ENCODE assay signal across 12 cellular contexts in the genomic region with DNA sequence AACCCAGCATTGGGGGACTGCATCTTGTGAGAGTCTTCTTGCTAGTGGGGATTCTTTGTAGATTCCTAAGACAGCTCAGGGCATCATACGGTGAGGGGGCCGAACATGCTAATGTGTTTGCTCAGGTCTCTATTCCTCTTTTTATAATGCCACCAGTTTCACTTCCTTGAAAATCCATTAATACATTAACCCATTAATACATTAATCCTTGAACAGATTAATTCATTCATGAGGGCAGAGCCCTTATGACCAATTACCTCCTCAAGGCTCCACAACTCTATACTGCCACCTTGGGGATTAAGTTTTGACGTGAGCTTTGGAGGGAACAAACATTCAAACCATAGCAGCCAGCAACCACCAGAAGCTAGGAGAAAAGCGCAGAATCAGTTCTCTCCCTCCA.
DNase-seq lines count a peak whose midpoint lies in the region; ATAC-seq, FAIRE-seq and TF ChIP-seq lines count a peak whose summit lies in the region.
"Had no signal": no experiment of that assay in that cellular context is flagged by ENCODE, and none has a peak within 500 bp of the region (broad histone marks: within the 10 kb centered on the region; RNA-seq: fewer than 3 reads in every experiment).

No MANE protein-coding gene starts in this region.

- peaks cover 0 to 4% (median 0%) of the 10 kb centered on the region in 3 donors for H3K36me3 Mint-ChIP-seq in immature natural killer cell
- H3K36me3 Mint-ChIP-seq: activated naive CD4-positive, alpha-beta T cell treated with anti-CD3 and anti-CD28 coated beads, Interleukin-2, amount 10 ng/mL, durations not matched to agents 7 days and 5 days had no signal

- H3K4me3 Mint-ChIP-seq in immature natural killer cell = no peak overlapping the region
- H3K4me3 Mint-ChIP-seq: activated naive CD4-positive, alpha-beta T cell treated with anti-CD3 and anti-CD28 coated beads, Interleukin-2, amount 10 ng/mL, durations not matched to agents 7 days and 5 days had no signal

- CTCF ChIA-PET in BJ (lab: Yijun Ruan, JAX) (interaction anchor here (0.6 to 1.1 kb wide), 3 partner anchors 12 to 61 kb away, joined by 3 to 6 read pairs (median 4); no protein-coding TSS in a partner anchor), K562 (lab: Yijun Ruan, JAX; ENCODE audit: low intra/inter-chr PET ratio) (no interaction called here)

- H3K79me2 ChIP-seq in K562 (ENCODE audit: control insufficient read depth, insufficient read depth, low read length) = no peaks in the 10 kb centered on the region

- H2AFZ ChIP-seq in K562 (ENCODE audit: low read depth, low read length) = no peak overlapping the region

- peaks cover 0 to 4% of the 10 kb centered on the region in 2 experiments; a peak in 3 of 5 replicates for H3K4me1 ChIP-seq in K562 (replicated peaks in 1 of 2; ENCODE audit: control insufficient read depth in 2 of 2, insufficient read depth in 2 of 2, low read length in 2 of 2)

- H3K4me3 ChIP-seq in BJ (ENCODE audit: low read depth, low read length) (no peak overlapping the region), K562 (no peak overlapping the region), WERI-Rb-1 (ENCODE audit: low read depth, low read length) (no peak overlapping the region)

- H3K4me1 Mint-ChIP-seq in immature natural killer cell = no peaks in the 10 kb centered on the region
- H3K4me1 Mint-ChIP-seq: activated naive CD4-positive, alpha-beta T cell treated with anti-CD3 and anti-CD28 coated beads, Interleukin-2, amount 10 ng/mL, durations not matched to agents 7 days and 5 days had no signal

- H3K36me3 ChIP-seq in BJ (ENCODE audit: control insufficient read depth, insufficient read depth, low read length) = no peaks in the 10 kb centered on the region
- H3K36me3 ChIP-seq in K562 (ENCODE audit: control insufficient read depth, insufficient read depth, low read length) = no peaks in the 10 kb centered on the region
- H3K36me3 ChIP-seq in WERI-Rb-1 = no peaks in the 10 kb centered on the region

- no peaks in the 10 kb centered on the region for H3K9me3 ChIP-seq in K562 (replicated peaks; ENCODE audit: control insufficient read depth, insufficient read depth, low read depth, low read length)
- no peaks in the 10 kb centered on the region for H3K9me3 ChIP-seq in WERI-Rb-1 (ENCODE audit: severe bottlenecking)

- in situ Hi-C loops in K562 (cut with MboI) = no loop called here

- BruUV-seq in K562 (replicated peaks; lab: Mats Ljungman, UMichigan) = no TSS peak

- FAIRE-seq in K562 (lab: Jason Lieb, UNC) (no peak), urothelium cell line (lab: Jason Lieb, UNC) (no peak)

- no peak overlapping the region for H3K9ac ChIP-seq in K562 (ENCODE audit: insufficient read depth in 1 of 2, low read depth in 2 of 2, low read length in 2 of 2)

- DNase-seq in BJ (ENCODE audit: low read depth) = no peak
- DNase-seq in K562 (ENCODE audit: extremely low read depth in 1 of 4, low spot score in 3 of 4) = peak in 1 of 4 experiments; percentile 43
- no peak for DNase-seq in WERI-Rb-1
- DNase-seq in urothelium cell line (ENCODE audit: low spot score) = no peak
- DNase-seq in immature natural killer cell = no peak
- DNase-seq in activated CD4-positive, CD25-positive, alpha-beta regulatory T cell (lab: John Stamatoyannopoulos, UW) = no peak
- DNase-seq: activated naive CD4-positive, alpha-beta T cell treated with anti-CD3 and anti-CD28 coated beads, Interleukin-2, amount 10 ng/mL, durations not matched to agents 7 days and 5 days; COR-L47; kidney glomerular epithelial cell; NCI-H526 treated with DMSO at 0.1 percent for 48 hours had no signal

- intact Hi-C loops in K562 (cut with micrococcal nuclease) = no loop called here

- no peaks in the 10 kb centered on the region for H3K27me3 Mint-ChIP-seq in immature natural killer cell (ENCODE audit: low read depth in 3 of 3)
- H3K27me3 Mint-ChIP-seq: activated naive CD4-positive, alpha-beta T cell treated with anti-CD3 and anti-CD28 coated beads, Interleukin-2, amount 10 ng/mL, durations not matched to agents 7 days and 5 days had no signal

- H3K9me3 Mint-ChIP-seq in immature natural killer cell = peaks cover 6 to 36% (median 17%) of the 10 kb centered on the region in 6 donors

- peak; percentile 72 for ATAC-seq in GM18861 (IDR thresholded peaks at IDR 0.05; ENCODE audit: unreplicated experiment)
- ATAC-seq in HG03565 (IDR thresholded peaks at IDR 0.05; ENCODE audit: unreplicated experiment) = peak; percentile 88
- peak; percentile 66 for ATAC-seq in K562

- H3K9me1 ChIP-seq in K562 (ENCODE audit: control insufficient read depth, insufficient read depth, low read length) = no peaks in the 10 kb centered on the region

- H3K27ac ChIP-seq in K562 (ENCODE audit: extremely low read depth, low read depth, low read length) (no peak overlapping the region), WERI-Rb-1 (no peak overlapping the region)

- TF ChIP-seq RAD21 in K562 (CRISPR knock-in tag; conservative IDR thresholded peaks at IDR 0.05 in 1 of 2, IDR thresholded peaks at IDR 0.05 in 1 of 2) = peak in 1 of 2 experiments; percentile 61; a peak in 2 of 4 replicates

- no peak for TF ChIP-seq EP300 in K562 (IDR thresholded peaks at IDR 0.05; ENCODE audit: low read length)

- WGBS in K562 (ENCODE audit: insufficient coverage, low coverage, missing lambda C conversion rate) = 55% methylated on average over 4 of the region's 4 CpGs

- TF ChIP-seq POLR2A in K562 (conservative IDR thresholded peaks at IDR 0.05) = no peak

- peak; percentile 22; the same call in 1 of the 2 replicates for TF ChIP-seq CTCF in BJ (IDR thresholded peaks at IDR 0.05; ENCODE audit: insufficient read depth, low read depth, low read length)
- TF ChIP-seq CTCF in K562 (IDR thresholded peaks at IDR 0.05 in 2 of 3, conservative IDR thresholded peaks at IDR 0.05 in 1 of 3; ENCODE audit: insufficient read depth in 2 of 3, low read depth in 1 of 3, low read length in 3 of 3) = peak; percentile 34 to 46 (median 36); a peak in 3 of 6 replicates
- TF ChIP-seq CTCF in WERI-Rb-1 (IDR thresholded peaks at IDR 0.05; ENCODE audit: low read depth, low read length) = no peak

- no peaks in the 10 kb centered on the region for H4K20me1 ChIP-seq in K562 (replicated peaks; ENCODE audit: control insufficient read depth, insufficient read depth, low read length)

- no peak overlapping the region for H3K27ac Mint-ChIP-seq in immature natural killer cell
- H3K27ac Mint-ChIP-seq: activated naive CD4-positive, alpha-beta T cell treated with anti-CD3 and anti-CD28 coated beads, Interleukin-2, amount 10 ng/mL, durations not matched to agents 7 days and 5 days had no signal

- POLR2A ChIA-PET in BJ (lab: Charles Lee) (no interaction called here), K562 (lab: Yijun Ruan, JAX) (no interaction called here)

- H3K4me2 ChIP-seq in K562 (ENCODE audit: insufficient read depth, low read length) = no peak overlapping the region

- H3K27me3 ChIP-seq in BJ (ENCODE audit: control insufficient read depth, insufficient read depth, low read length) = no peaks in the 10 kb centered on the region
- H3K27me3 ChIP-seq in K562 (ENCODE audit: control insufficient read depth in 2 of 2, insufficient read depth in 2 of 2, low read length in 2 of 2) = no peaks in the 10 kb centered on the region
- H3K27me3 ChIP-seq in WERI-Rb-1 (ENCODE audit: insufficient read depth, low read depth, severe bottlenecking) = no peaks in the 10 kb centered on the region

TF ChIP-seq in K562, 482 proteins besides CTCF, POLR2A, EP300 and RAD21:
- no peak for TF ChIP-seq ZNF384 (IDR thresholded peaks at IDR 0.05; ENCODE audit: low read depth, low read length)
